In the genomic region with DNA sequence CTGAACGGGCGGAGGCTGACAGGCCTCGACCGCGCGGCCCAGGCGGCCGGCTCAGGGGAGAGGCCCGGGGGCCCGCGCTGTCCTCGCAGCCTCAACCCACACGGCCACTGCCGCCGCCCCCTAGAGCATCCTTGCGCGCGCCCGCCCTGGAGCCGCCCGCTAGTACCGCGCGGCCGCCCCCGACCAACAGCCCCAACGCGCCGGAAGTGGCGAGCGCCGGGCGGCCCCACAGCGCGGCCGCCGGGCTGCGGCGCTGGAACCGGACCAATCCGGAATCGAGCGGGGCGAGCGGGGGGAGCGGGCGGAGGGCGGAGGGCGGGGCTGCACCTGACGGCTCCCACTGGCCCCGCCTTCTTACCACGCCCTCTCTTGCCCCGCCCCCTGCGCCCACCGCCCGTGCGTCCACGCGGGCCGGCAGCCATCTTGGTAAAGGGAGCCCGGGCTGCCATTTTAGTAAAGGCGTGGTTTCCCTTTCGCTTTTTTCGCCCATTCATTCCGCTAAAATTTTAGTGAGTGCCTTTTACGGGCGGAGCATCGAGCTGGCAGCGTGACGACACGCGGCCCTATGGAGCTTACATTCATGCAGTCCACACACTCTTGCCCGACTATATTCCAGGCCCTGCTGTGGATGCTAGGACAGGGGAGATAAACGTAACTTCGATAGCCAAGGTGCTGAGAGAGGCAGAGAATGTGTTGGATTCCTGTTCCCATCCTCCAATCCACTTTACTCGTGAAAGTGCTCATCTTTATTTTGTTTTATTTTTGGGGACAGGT, we compare ENCODE assay signal across 1 cellular context.
A peak's percentile ranks its signal among the peaks of the same experiment; 100 is the strongest.
TF ChIP-seq lines count a peak whose summit lies in the region.

A gene with protein sequence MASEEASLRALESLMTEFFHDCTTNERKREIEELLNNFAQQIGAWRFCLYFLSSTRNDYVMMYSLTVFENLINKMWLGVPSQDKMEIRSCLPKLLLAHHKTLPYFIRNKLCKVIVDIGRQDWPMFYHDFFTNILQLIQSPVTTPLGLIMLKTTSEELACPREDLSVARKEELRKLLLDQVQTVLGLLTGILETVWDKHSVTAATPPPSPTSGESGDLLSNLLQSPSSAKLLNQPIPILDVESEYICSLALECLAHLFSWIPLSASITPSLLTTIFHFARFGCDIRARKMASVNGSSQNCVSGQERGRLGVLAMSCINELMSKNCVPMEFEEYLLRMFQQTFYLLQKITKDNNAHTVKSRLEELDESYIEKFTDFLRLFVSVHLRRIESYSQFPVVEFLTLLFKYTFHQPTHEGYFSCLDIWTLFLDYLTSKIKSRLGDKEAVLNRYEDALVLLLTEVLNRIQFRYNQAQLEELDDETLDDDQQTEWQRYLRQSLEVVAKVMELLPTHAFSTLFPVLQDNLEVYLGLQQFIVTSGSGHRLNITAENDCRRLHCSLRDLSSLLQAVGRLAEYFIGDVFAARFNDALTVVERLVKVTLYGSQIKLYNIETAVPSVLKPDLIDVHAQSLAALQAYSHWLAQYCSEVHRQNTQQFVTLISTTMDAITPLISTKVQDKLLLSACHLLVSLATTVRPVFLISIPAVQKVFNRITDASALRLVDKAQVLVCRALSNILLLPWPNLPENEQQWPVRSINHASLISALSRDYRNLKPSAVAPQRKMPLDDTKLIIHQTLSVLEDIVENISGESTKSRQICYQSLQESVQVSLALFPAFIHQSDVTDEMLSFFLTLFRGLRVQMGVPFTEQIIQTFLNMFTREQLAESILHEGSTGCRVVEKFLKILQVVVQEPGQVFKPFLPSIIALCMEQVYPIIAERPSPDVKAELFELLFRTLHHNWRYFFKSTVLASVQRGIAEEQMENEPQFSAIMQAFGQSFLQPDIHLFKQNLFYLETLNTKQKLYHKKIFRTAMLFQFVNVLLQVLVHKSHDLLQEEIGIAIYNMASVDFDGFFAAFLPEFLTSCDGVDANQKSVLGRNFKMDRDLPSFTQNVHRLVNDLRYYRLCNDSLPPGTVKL (minus strand): TSS at position 208 of the 774 bp plus-strand sequence. CDS start 597 bp downstream, outside the sequence.

TF ChIP-seq in WTC11, 78 proteins besides CTCF, POLR2A, EP300 and RAD21 (continued from another document):
- TF ChIP-seq, protein P1, sequence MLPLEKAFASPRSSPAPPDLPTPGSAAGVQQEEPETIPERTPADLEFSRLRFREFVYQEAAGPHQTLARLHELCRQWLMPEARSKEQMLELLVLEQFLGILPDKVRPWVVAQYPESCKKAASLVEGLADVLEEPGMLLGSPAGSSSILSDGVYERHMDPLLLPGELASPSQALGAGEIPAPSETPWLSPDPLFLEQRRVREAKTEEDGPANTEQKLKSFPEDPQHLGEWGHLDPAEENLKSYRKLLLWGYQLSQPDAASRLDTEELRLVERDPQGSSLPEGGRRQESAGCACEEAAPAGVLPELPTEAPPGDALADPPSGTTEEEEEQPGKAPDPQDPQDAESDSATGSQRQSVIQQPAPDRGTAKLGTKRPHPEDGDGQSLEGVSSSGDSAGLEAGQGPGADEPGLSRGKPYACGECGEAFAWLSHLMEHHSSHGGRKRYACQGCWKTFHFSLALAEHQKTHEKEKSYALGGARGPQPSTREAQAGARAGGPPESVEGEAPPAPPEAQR (CRISPR knock-in tag; IDR thresholded peaks at IDR 0.05) = 0 out of 2 replicates have a peak, but pooled peaks have one; percentile 69
- TF ChIP-seq, protein P2, sequence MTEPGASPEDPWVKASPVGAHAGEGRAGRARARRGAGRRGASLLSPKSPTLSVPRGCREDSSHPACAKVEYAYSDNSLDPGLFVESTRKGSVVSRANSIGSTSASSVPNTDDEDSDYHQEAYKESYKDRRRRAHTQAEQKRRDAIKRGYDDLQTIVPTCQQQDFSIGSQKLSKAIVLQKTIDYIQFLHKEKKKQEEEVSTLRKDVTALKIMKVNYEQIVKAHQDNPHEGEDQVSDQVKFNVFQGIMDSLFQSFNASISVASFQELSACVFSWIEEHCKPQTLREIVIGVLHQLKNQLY (CRISPR knock-in tag; IDR thresholded peaks at IDR 0.05) = no peak
- TF ChIP-seq, protein P3, sequence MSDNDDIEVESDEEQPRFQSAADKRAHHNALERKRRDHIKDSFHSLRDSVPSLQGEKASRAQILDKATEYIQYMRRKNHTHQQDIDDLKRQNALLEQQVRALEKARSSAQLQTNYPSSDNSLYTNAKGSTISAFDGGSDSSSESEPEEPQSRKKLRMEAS (CRISPR knock-in tag; IDR thresholded peaks at IDR 0.05) = peak; percentile 79
- TF ChIP-seq, protein P4, sequence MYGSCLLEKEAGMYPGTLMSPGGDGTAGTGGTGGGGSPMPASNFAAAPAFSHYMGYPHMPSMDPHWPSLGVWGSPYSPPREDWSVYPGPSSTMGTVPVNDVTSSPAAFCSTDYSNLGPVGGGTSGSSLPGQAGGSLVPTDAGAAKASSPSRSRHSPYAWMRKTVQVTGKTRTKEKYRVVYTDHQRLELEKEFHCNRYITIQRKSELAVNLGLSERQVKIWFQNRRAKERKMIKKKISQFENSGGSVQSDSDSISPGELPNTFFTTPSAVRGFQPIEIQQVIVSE (CRISPR knock-in tag; IDR thresholded peaks at IDR 0.05; ENCODE audit: borderline replicate concordance) = no peak
- TF ChIP-seq ZNF121 (CRISPR knock-in tag; IDR thresholded peaks at IDR 0.05) (no peak), JAZF1 (CRISPR knock-in tag; IDR thresholded peaks at IDR 0.05) (no peak), GABPB1 (CRISPR knock-in tag; IDR thresholded peaks at IDR 0.05) (peak; percentile 43; the same call in 1 of the 2 replicates), EMX1 (CRISPR knock-in tag; IDR thresholded peaks at IDR 0.05) (no peak), ETV6 (CRISPR knock-in tag; IDR thresholded peaks at IDR 0.05) (peak; percentile 64; the same call in 1 of the 2 replicates), GRHL2 (CRISPR knock-in tag; IDR thresholded peaks at IDR 0.05; ENCODE audit: insufficient replicate concordance, severe bottlenecking) (no peak), ZNF317 (CRISPR knock-in tag; IDR thresholded peaks at IDR 0.05; ENCODE audit: borderline replicate concordance, low read depth) (no peak), IRF2 (CRISPR knock-in tag; IDR thresholded peaks at IDR 0.05; ENCODE audit: borderline replicate concordance, low read depth) (peak; percentile 99), ZNF232 (CRISPR knock-in tag; IDR thresholded peaks at IDR 0.05) (no peak), NFATC4 (CRISPR knock-in tag; IDR thresholded peaks at IDR 0.05) (no peak), ZNF219 (CRISPR knock-in tag; IDR thresholded peaks at IDR 0.05; ENCODE audit: borderline replicate concordance) (no peak), SMAD3 (CRISPR knock-in tag; IDR thresholded peaks at IDR 0.05; ENCODE audit: borderline replicate concordance) (no peak), FOXP1 (CRISPR knock-in tag; IDR thresholded peaks at IDR 0.05; ENCODE audit: borderline replicate concordance) (no peak), TP53 (CRISPR knock-in tag; IDR thresholded peaks at IDR 0.05) (0 out of 2 replicates have a peak, but pooled peaks have one; percentile 72)
- TF ChIP-seq, protein P5, sequence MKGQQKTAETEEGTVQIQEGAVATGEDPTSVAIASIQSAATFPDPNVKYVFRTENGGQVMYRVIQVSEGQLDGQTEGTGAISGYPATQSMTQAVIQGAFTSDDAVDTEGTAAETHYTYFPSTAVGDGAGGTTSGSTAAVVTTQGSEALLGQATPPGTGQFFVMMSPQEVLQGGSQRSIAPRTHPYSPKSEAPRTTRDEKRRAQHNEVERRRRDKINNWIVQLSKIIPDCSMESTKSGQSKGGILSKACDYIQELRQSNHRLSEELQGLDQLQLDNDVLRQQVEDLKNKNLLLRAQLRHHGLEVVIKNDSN (CRISPR knock-in tag; IDR thresholded peaks at IDR 0.05) = peak; percentile 54; the same call in 1 of the 2 replicates
- TF ChIP-seq, protein P6, sequence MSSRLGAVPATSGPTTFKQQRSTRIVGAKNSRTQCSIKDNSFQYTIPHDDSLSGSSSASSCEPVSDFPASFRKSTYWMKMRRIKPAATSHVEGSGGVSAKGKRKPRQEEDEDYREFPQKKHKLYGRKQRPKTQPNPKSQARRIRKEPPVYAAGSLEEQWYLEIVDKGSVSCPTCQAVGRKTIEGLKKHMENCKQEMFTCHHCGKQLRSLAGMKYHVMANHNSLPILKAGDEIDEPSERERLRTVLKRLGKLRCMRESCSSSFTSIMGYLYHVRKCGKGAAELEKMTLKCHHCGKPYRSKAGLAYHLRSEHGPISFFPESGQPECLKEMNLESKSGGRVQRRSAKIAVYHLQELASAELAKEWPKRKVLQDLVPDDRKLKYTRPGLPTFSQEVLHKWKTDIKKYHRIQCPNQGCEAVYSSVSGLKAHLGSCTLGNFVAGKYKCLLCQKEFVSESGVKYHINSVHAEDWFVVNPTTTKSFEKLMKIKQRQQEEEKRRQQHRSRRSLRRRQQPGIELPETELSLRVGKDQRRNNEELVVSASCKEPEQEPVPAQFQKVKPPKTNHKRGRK (CRISPR knock-in tag; IDR thresholded peaks at IDR 0.05; ENCODE audit: borderline replicate concordance) = no peak
- TF ChIP-seq, protein P7, sequence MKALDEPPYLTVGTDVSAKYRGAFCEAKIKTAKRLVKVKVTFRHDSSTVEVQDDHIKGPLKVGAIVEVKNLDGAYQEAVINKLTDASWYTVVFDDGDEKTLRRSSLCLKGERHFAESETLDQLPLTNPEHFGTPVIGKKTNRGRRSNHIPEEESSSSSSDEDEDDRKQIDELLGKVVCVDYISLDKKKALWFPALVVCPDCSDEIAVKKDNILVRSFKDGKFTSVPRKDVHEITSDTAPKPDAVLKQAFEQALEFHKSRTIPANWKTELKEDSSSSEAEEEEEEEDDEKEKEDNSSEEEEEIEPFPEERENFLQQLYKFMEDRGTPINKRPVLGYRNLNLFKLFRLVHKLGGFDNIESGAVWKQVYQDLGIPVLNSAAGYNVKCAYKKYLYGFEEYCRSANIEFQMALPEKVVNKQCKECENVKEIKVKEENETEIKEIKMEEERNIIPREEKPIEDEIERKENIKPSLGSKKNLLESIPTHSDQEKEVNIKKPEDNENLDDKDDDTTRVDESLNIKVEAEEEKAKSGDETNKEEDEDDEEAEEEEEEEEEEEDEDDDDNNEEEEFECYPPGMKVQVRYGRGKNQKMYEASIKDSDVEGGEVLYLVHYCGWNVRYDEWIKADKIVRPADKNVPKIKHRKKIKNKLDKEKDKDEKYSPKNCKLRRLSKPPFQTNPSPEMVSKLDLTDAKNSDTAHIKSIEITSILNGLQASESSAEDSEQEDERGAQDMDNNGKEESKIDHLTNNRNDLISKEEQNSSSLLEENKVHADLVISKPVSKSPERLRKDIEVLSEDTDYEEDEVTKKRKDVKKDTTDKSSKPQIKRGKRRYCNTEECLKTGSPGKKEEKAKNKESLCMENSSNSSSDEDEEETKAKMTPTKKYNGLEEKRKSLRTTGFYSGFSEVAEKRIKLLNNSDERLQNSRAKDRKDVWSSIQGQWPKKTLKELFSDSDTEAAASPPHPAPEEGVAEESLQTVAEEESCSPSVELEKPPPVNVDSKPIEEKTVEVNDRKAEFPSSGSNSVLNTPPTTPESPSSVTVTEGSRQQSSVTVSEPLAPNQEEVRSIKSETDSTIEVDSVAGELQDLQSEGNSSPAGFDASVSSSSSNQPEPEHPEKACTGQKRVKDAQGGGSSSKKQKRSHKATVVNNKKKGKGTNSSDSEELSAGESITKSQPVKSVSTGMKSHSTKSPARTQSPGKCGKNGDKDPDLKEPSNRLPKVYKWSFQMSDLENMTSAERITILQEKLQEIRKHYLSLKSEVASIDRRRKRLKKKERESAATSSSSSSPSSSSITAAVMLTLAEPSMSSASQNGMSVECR (CRISPR knock-in tag; IDR thresholded peaks at IDR 0.05; ENCODE audit: borderline replicate concordance) = no peak; the same call in 1 of the 2 replicates
- TF ChIP-seq, protein P8, sequence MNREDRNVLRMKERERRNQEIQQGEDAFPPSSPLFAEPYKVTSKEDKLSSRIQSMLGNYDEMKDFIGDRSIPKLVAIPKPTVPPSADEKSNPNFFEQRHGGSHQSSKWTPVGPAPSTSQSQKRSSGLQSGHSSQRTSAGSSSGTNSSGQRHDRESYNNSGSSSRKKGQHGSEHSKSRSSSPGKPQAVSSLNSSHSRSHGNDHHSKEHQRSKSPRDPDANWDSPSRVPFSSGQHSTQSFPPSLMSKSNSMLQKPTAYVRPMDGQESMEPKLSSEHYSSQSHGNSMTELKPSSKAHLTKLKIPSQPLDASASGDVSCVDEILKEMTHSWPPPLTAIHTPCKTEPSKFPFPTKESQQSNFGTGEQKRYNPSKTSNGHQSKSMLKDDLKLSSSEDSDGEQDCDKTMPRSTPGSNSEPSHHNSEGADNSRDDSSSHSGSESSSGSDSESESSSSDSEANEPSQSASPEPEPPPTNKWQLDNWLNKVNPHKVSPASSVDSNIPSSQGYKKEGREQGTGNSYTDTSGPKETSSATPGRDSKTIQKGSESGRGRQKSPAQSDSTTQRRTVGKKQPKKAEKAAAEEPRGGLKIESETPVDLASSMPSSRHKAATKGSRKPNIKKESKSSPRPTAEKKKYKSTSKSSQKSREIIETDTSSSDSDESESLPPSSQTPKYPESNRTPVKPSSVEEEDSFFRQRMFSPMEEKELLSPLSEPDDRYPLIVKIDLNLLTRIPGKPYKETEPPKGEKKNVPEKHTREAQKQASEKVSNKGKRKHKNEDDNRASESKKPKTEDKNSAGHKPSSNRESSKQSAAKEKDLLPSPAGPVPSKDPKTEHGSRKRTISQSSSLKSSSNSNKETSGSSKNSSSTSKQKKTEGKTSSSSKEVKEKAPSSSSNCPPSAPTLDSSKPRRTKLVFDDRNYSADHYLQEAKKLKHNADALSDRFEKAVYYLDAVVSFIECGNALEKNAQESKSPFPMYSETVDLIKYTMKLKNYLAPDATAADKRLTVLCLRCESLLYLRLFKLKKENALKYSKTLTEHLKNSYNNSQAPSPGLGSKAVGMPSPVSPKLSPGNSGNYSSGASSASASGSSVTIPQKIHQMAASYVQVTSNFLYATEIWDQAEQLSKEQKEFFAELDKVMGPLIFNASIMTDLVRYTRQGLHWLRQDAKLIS (CRISPR knock-in tag; IDR thresholded peaks at IDR 0.05; ENCODE audit: borderline replicate concordance) = no peak
- TF ChIP-seq, protein P9, sequence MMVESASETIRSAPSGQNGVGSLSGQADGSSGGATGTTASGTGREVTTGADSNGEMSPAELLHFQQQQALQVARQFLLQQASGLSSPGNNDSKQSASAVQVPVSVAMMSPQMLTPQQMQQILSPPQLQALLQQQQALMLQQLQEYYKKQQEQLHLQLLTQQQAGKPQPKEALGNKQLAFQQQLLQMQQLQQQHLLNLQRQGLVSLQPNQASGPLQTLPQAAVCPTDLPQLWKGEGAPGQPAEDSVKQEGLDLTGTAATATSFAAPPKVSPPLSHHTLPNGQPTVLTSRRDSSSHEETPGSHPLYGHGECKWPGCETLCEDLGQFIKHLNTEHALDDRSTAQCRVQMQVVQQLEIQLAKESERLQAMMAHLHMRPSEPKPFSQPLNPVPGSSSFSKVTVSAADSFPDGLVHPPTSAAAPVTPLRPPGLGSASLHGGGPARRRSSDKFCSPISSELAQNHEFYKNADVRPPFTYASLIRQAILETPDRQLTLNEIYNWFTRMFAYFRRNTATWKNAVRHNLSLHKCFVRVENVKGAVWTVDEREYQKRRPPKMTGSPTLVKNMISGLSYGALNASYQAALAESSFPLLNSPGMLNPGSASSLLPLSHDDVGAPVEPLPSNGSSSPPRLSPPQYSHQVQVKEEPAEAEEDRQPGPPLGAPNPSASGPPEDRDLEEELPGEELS (CRISPR knock-in tag; IDR thresholded peaks at IDR 0.05) = peak; percentile 58; the same call in 1 of the 2 replicates
- TF ChIP-seq, protein P10, sequence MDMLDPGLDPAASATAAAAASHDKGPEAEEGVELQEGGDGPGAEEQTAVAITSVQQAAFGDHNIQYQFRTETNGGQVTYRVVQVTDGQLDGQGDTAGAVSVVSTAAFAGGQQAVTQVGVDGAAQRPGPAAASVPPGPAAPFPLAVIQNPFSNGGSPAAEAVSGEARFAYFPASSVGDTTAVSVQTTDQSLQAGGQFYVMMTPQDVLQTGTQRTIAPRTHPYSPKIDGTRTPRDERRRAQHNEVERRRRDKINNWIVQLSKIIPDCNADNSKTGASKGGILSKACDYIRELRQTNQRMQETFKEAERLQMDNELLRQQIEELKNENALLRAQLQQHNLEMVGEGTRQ (CRISPR knock-in tag; IDR thresholded peaks at IDR 0.05) = peak; percentile 57
TF ChIP-seq in WTC11: peak in this region for 13.
